In the genomic region with DNA sequence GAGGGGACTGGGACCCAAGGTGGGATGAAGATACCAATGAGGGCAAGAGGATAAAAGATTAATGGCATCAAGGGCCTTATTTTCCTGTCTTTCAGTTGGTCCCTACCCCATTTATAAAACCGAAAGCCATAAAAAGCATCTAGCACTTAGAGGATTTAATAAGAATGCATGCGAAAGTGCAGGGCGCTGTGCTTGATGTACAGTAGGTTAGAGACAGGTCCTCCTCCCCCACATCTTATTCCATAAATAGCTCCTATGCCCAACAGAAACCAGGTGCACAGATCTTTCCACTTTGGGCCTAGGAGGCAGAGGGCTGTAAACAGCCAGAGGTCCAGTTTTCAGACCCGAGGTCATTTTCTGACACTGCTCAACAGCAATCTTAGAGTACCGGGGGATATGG, we compare ENCODE assay signal across 7 cellular contexts. TPM values are rescaled to one million over a fixed set of nuclear protein-coding genes. Genes with fewer than 3 reads are reported as not detected.
DNase-seq lines count a peak whose midpoint lies in the region; ATAC-seq and TF ChIP-seq lines count a peak whose summit lies in the region.

No MANE protein-coding gene starts in this region.

- H3K9ac ChIP-seq in HUES6 (ENCODE audit: low read length): peak overlapping the region; percentile 51

- no peak for TF ChIP-seq POLR2A in stomach (IDR thresholded peaks at IDR 0.05)

- H3K4me3 ChIP-seq in HUES6 (ENCODE audit: low read depth, low read length): peak overlapping the region; percentile 96
- H3K4me3 ChIP-seq in iPS-18c (ENCODE audit: insufficient read depth, low read depth, low read length): peak overlapping the region; percentile 81
- peak overlapping the region; percentile 83 to 98 (median 96) for H3K4me3 ChIP-seq in stomach

- H3K4me1 Mint-ChIP-seq in activated naive CD8-positive, alpha-beta T cell treated with anti-CD3 and anti-CD28 coated beads, Interleukin-2, amount 50 U/mL, for 24 hours: peaks cover 42% of the 10 kb centered on the region

- DNase-seq in activated naive CD8-positive, alpha-beta T cell treated with anti-CD3 and anti-CD28 coated beads, Interleukin-2, amount 50 U/mL, for 24 hours: no peak
- no peak for DNase-seq in stomach
- no peak for DNase-seq in NCI-H1417 treated with DMSO at 0.1 percent for 48 hours (lab: John Stamatoyannopoulos, UW)

- no peaks in the 10 kb centered on the region for H3K9me3 Mint-ChIP-seq in activated naive CD8-positive, alpha-beta T cell treated with anti-CD3 and anti-CD28 coated beads, Interleukin-2, amount 50 U/mL, for 24 hours

- H3K27me3 Mint-ChIP-seq in activated naive CD8-positive, alpha-beta T cell treated with anti-CD3 and anti-CD28 coated beads, Interleukin-2, amount 50 U/mL, for 24 hours: no peaks in the 10 kb centered on the region

- H3K4me3 Mint-ChIP-seq in activated naive CD8-positive, alpha-beta T cell treated with anti-CD3 and anti-CD28 coated beads, Interleukin-2, amount 50 U/mL, for 24 hours: peak overlapping the region; percentile 98

- no peak for TF ChIP-seq CTCF in stomach (IDR thresholded peaks at IDR 0.05)

- H3K27ac ChIP-seq in HUES6 (ENCODE audit: low read depth, low read length) (no peak overlapping the region), stomach (peak overlapping the region; percentile 98 to 100 (median 99))

- peaks cover 15% of the 10 kb centered on the region for H3K36me3 Mint-ChIP-seq in activated naive CD8-positive, alpha-beta T cell treated with anti-CD3 and anti-CD28 coated beads, Interleukin-2, amount 50 U/mL, for 24 hours (ENCODE audit: low read depth)

- H3K27ac Mint-ChIP-seq in activated naive CD8-positive, alpha-beta T cell treated with anti-CD3 and anti-CD28 coated beads, Interleukin-2, amount 50 U/mL, for 24 hours: peak overlapping the region; percentile 2

- no peaks in the 10 kb centered on the region for H3K9me3 ChIP-seq in HUES6 (ENCODE audit: control insufficient read depth, insufficient read depth, low read depth, low read length)
- no peaks in the 10 kb centered on the region for H3K9me3 ChIP-seq in iPS-18c (ENCODE audit: control insufficient read depth, insufficient read depth, low read length)
- no peaks in the 10 kb centered on the region for H3K9me3 ChIP-seq in stomach

- 19 to 38% (median 29%) methylated on average over 5 of the region's 5 CpGs for WGBS in stomach, 5 donors

- H3K27me3 ChIP-seq in HUES6 (ENCODE audit: control insufficient read depth, insufficient read depth, low read length) (no peaks in the 10 kb centered on the region), stomach (no peaks in the 10 kb centered on the region)

- peaks cover 21% of the 10 kb centered on the region for H3K4me1 ChIP-seq in HUES6 (ENCODE audit: control insufficient read depth, insufficient read depth, low read length)
- peaks cover 18 to 56% (median 34%) of the 10 kb centered on the region in 4 donors for H3K4me1 ChIP-seq in stomach

- peaks cover 30% of the 10 kb centered on the region for H3K36me3 ChIP-seq in HUES6 (ENCODE audit: control insufficient read depth, insufficient read depth, low read length)
- peaks cover 5 to 33% (median 29%) of the 10 kb centered on the region in 4 donors for H3K36me3 ChIP-seq in stomach

- ATAC-seq in activated naive CD8-positive, alpha-beta T cell treated with anti-CD3 and anti-CD28 coated beads, Interleukin-2, amount 50 U/mL, for 24 hours: no peak
- ATAC-seq in GM18519 (IDR thresholded peaks at IDR 0.05; ENCODE audit: low FRiP score, unreplicated experiment) (no peak), GM18502 (IDR thresholded peaks at IDR 0.05; ENCODE audit: poor library complexity, unreplicated experiment) (no peak)

- TF ChIP-seq EP300 in stomach (IDR thresholded peaks at IDR 0.05): no peak

- intact Hi-C loops in stomach (cut with DNase I; ENCODE audit: low total_unique reads): loop anchor here (10.0 kb wide), 1 partner anchor 121 kb away; no protein-coding TSS in a partner anchor

RNA-seq across cellular contexts. Expression of gene LPCAT4, which starts 1.2 kb away (rescaled TPM):
- total RNA-seq in stomach: 100 to 1,000 TPM in 3 of 5 donors, 10 to 100 TPM in 2; 26.1 to 206 (median 118) TPM
- 10 to 100 TPM; 11.6 to 62.5 (median 17.6) TPM for polyA plus RNA-seq in stomach

RNA-seq across cellular contexts. Expression of gene NUTM1, which starts 22.7 kb away (rescaled TPM):
- total RNA-seq in stomach: not detected
- under 1 TPM in 1 of 3 donors, not detected in 2; 0.15 TPM for polyA plus RNA-seq in stomach

RNA-seq across cellular contexts. Expression of gene NOP10, which starts 22.9 kb away (rescaled TPM):
- 100 to 1,000 TPM in 3 of 5 donors, 10 to 100 TPM in 1, 1 to 10 TPM in 1; 2.9 to 388 (median 118) TPM for total RNA-seq in stomach
- polyA plus RNA-seq in stomach: 100 to 1,000 TPM; 268 to 327 (median 313) TPM

RNA-seq across cellular contexts. Expression of gene SLC12A6, which starts 28.3 kb away (rescaled TPM):
- total RNA-seq in stomach: 10 to 100 TPM in 4 of 5 donors, 1 to 10 TPM in 1; 7.5 to 63.6 (median 22.8) TPM
- 1 to 10 TPM; 1.4 to 6.0 (median 1.7) TPM for polyA plus RNA-seq in stomach
